8 cellular contexts compared by ENCODE assay signal in the genomic region with DNA sequence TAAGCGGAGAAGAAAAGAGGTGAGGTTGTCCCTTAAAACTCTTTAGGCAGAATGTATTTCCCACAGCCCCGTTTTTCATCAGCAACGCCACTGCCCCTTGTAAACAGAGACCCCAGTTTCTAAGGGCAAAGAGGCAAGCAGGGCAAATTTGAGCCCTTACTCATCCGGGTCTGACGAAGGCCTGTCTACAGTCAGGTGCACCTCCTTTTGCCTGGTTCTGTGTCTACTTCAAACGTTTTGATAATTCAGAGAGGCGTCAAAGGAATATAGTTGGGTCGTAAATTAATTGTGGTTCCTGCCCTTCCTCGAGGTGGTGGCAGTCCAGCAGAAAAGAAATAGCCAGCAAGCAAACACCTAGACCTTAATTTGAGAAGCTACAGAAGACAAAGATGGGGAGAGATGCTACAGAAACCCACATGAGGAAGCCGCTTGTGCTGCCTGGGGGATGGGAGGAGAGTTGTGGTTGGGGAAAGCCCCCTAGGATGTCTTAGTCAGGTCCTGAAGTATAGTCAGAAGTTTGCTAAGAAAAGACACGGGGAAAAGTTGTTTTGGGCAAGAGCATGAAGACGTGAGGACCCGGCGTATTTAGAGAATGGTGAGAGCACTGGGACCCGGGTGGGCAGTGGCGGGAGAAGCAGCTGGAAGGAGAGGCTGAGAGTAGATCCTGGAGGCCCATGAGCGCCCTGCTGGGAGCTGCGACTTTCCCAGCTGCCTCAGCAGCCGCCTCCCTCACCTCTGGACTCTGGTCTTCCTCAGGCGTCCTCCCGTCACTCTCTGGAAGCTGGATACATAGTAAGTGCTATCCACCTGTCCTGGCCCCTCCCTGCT. TPM values are rescaled to one million over a fixed set of nuclear protein-coding genes. Genes with fewer than 3 reads are reported as not detected.
DNase-seq lines count a peak whose midpoint lies in the region; FAIRE-seq and TF ChIP-seq lines count a peak whose summit lies in the region.

No MANE protein-coding gene starts in this region.

- H3K9me3 ChIP-seq in fibroblast of lung (ENCODE audit: control insufficient read depth, insufficient read depth, low read depth, low read length): no peaks in the 10 kb centered on the region
- no peaks in the 10 kb centered on the region for H3K9me3 ChIP-seq in small intestine (ENCODE audit: control insufficient read depth, low read depth)

- H3K79me2 ChIP-seq in fibroblast of lung (ENCODE audit: control insufficient read depth, insufficient read depth, low read length): peaks cover 53% of the 10 kb centered on the region

- DNase-seq in KBM-7 (peak; percentile 31), activated T-cell treated with anti-CD3 and anti-CD28 coated beads for 1 hour (ENCODE audit: low read depth) (peak; percentile 57), fibroblast of lung (ENCODE audit: low read depth in 2 of 2) (peak in 1 of 2 donors; percentile 41), small intestine (peak; percentile 93), ecto neural progenitor cell (ENCODE audit: low spot score) (no peak), globus pallidus (ENCODE audit: low spot score) (no peak), NCI-H2196 treated with DMSO at 0.1 percent for 48 hours (lab: John Stamatoyannopoulos, UW; ENCODE audit: unreplicated experiment) (no peak)

- peak overlapping the region; percentile 100 for H3K4me2 ChIP-seq in fibroblast of lung (ENCODE audit: extremely low read depth, insufficient read depth, low read length)

- in situ Hi-C loops in KBM-7 (cut with MboI; ENCODE audit: low pct_unique_long_range_greater_than_20kb, low sequenced_read_pairs): no loop called here

- H3K9ac ChIP-seq in fibroblast of lung (ENCODE audit: insufficient read depth, low read length): peak overlapping the region; percentile 99

- no peaks in the 10 kb centered on the region for H4K20me1 ChIP-seq in fibroblast of lung (ENCODE audit: control insufficient read depth, extremely low read depth, insufficient read depth, low read length)

- FAIRE-seq in small intestine (lab: Jason Lieb, UNC): no peak

- no peak overlapping the region for H2AFZ ChIP-seq in fibroblast of lung (ENCODE audit: low read length)

- no peaks in the 10 kb centered on the region for H3K27me3 ChIP-seq in fibroblast of lung (ENCODE audit: control insufficient read depth, insufficient read depth, low read length)
- H3K27me3 ChIP-seq in small intestine (ENCODE audit: control insufficient read depth in 2 of 2, insufficient read depth in 2 of 2, low read length in 2 of 2): no peaks in the 10 kb centered on the region

- H3K4me3 ChIP-seq in fibroblast of lung (replicated peaks in 1 of 4; ENCODE audit: control extremely low read depth in 1 of 4, insufficient read depth in 1 of 4, low read depth in 3 of 4, low read length in 4 of 4) (peak overlapping the region; percentile 73 to 89 (median 81)), small intestine (ENCODE audit: low read depth in 1 of 2, low read length in 2 of 2) (peak overlapping the region; percentile 86)

- 5 to 27% (median 16%) methylated on average over 20 to 21 of the region's 21 CpGs for WGBS in small intestine, 3 donors

- TF ChIP-seq CTCF in 22Rv1 (IDR thresholded peaks at IDR 0.05) (no peak), fibroblast of lung (conservative IDR thresholded peaks at IDR 0.05 in 1 of 2, IDR thresholded peaks at IDR 0.05 in 1 of 2; ENCODE audit: low read depth in 1 of 2, low read length in 2 of 2) (no peak)

- H3K27ac ChIP-seq in 22Rv1: peak overlapping the region; percentile 98
- peak overlapping the region; percentile 78 for H3K27ac ChIP-seq in fibroblast of lung (ENCODE audit: insufficient read depth, low read length)
- peak overlapping the region; percentile 97 to 99 for H3K27ac ChIP-seq in small intestine (ENCODE audit: low read depth in 1 of 2, low read length in 1 of 2)

- H3K36me3 ChIP-seq in fibroblast of lung (ENCODE audit: control insufficient read depth, insufficient read depth, low read length): peaks cover 35% of the 10 kb centered on the region
- peaks cover 23 to 24% of the 10 kb centered on the region in 2 donors for H3K36me3 ChIP-seq in small intestine (ENCODE audit: control insufficient read depth in 2 of 2, insufficient read depth in 2 of 2, low read length in 2 of 2)

- H3K4me1 ChIP-seq in fibroblast of lung (ENCODE audit: control insufficient read depth, extremely low read depth, insufficient read depth, low read length) (peaks cover 17% of the 10 kb centered on the region), small intestine (ENCODE audit: control insufficient read depth in 2 of 2, insufficient read depth in 1 of 2, low read depth in 1 of 2, low read length in 1 of 2) (peaks cover 0 to 6% of the 10 kb centered on the region in 2 donors)

RNA-seq across cellular contexts. Expression of gene FBRS, which starts 2.4 kb away (rescaled TPM):
- 16.7 and 20.8 TPM in 2 replicates for total RNA-seq in fibroblast of lung
- polyA plus RNA-seq in fibroblast of lung (5.5 and 8.2 TPM in 2 replicates), small intestine (10 to 100 TPM; 36.2 to 53.7 (median 41.6) TPM)
- 27.3 and 36.0 TPM in 2 replicates for polyA plus RNA-seq in fibroblast of lung (2012)
- polyA minus RNA-seq in fibroblast of lung (ENCODE audit: low replicate concordance): 24.0 and 37.3 TPM in 2 replicates

RNA-seq across cellular contexts. Expression of gene PRR14, which starts 9.9 kb away (rescaled TPM):
- total RNA-seq in fibroblast of lung: 5.9 and 6.6 TPM in 2 replicates
- 2.5 and 4.7 TPM in 2 replicates for polyA plus RNA-seq in fibroblast of lung
- polyA plus RNA-seq in fibroblast of lung (2012): 13.5 and 28.4 TPM in 2 replicates
- polyA minus RNA-seq in fibroblast of lung (ENCODE audit: low replicate concordance): 2.8 and 9.5 TPM in 2 replicates
- polyA plus RNA-seq in small intestine: 100 to 1,000 TPM in 2 of 3 donors, 10 to 100 TPM in 1; 42.3 to 131 (median 123) TPM

RNA-seq across cellular contexts. Expression of gene SRCAP, which starts 38.3 kb away (rescaled TPM):
- 11.3 and 14.2 TPM in 2 replicates for total RNA-seq in fibroblast of lung
- polyA plus RNA-seq in fibroblast of lung (3.5 and 6.4 TPM in 2 replicates), small intestine (10 to 100 TPM in 1 of 3 donors, 1 to 10 TPM in 2; 1.6 to 23.0 (median 4.5) TPM)
- polyA plus RNA-seq in fibroblast of lung (2012): 12.1 and 17.8 TPM in 2 replicates
- polyA minus RNA-seq in fibroblast of lung (ENCODE audit: low replicate concordance): 98.0 and 100 TPM in 2 replicates

RNA-seq across cellular contexts. Expression of gene ZNF689, which starts 50.4 kb away (rescaled TPM):
- 4.6 and 6.1 TPM in 2 replicates for total RNA-seq in fibroblast of lung
- polyA plus RNA-seq in fibroblast of lung (3.5 and 4.2 TPM in 2 replicates), small intestine (1 to 10 TPM; 5.7 to 7.2 (median 6.9) TPM)
- polyA plus RNA-seq in fibroblast of lung (2012): 3.6 and 4.7 TPM in 2 replicates
- 12.1 and 12.2 TPM in 2 replicates for polyA minus RNA-seq in fibroblast of lung (ENCODE audit: low replicate concordance)

Comparison
In these comparisons a context has a peak if more than half of its experiments do, and no peak if none do; other contexts are left out.
1. DNase-seq: peak in KBM-7 (single experiment), activated T-cell treated with anti-CD3 and anti-CD28 coated beads for 1 hour (single experiment) and small intestine (single experiment); none in ecto neural progenitor cell (single experiment), globus pallidus (single experiment) and NCI-H2196 treated with DMSO at 0.1 percent for 48 hours (single experiment).
2. Peak in every context shown above with its lines, with median percentiles within 50 percentile points of each other: H3K27ac ChIP-seq.